Comparison of ENCODE assay signal across 1 cellular context in genomic region chr3:106006001-106006400, GRCh38.
TF ChIP-seq lines count a peak whose summit lies in the region.

No MANE protein-coding gene starts in this region.

TF ChIP-seq in GM23338, 12 proteins besides CTCF, POLR2A, EP300 and RAD21 (continued from another document):
- TF ChIP-seq, protein P1, sequence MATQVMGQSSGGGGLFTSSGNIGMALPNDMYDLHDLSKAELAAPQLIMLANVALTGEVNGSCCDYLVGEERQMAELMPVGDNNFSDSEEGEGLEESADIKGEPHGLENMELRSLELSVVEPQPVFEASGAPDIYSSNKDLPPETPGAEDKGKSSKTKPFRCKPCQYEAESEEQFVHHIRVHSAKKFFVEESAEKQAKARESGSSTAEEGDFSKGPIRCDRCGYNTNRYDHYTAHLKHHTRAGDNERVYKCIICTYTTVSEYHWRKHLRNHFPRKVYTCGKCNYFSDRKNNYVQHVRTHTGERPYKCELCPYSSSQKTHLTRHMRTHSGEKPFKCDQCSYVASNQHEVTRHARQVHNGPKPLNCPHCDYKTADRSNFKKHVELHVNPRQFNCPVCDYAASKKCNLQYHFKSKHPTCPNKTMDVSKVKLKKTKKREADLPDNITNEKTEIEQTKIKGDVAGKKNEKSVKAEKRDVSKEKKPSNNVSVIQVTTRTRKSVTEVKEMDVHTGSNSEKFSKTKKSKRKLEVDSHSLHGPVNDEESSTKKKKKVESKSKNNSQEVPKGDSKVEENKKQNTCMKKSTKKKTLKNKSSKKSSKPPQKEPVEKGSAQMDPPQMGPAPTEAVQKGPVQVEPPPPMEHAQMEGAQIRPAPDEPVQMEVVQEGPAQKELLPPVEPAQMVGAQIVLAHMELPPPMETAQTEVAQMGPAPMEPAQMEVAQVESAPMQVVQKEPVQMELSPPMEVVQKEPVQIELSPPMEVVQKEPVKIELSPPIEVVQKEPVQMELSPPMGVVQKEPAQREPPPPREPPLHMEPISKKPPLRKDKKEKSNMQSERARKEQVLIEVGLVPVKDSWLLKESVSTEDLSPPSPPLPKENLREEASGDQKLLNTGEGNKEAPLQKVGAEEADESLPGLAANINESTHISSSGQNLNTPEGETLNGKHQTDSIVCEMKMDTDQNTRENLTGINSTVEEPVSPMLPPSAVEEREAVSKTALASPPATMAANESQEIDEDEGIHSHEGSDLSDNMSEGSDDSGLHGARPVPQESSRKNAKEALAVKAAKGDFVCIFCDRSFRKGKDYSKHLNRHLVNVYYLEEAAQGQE (IDR thresholded peaks at IDR 0.05; ENCODE audit: unreplicated experiment), result no peak
- TF ChIP-seq POLR2AphosphoS5 (IDR thresholded peaks at IDR 0.05; ENCODE audit: low read depth) (no peak), ZNF114 (CRISPR knock-in tag; IDR thresholded peaks at IDR 0.05) (no peak), ZNF331 (CRISPR knock-in tag; IDR thresholded peaks at IDR 0.05; ENCODE audit: low read depth) (no peak), JUNB (IDR thresholded peaks at IDR 0.05; ENCODE audit: unreplicated experiment) (no peak), EZH2 (IDR thresholded peaks at IDR 0.05; ENCODE audit: low read depth, unreplicated experiment) (no peak)
- TF ChIP-seq, protein P2, sequence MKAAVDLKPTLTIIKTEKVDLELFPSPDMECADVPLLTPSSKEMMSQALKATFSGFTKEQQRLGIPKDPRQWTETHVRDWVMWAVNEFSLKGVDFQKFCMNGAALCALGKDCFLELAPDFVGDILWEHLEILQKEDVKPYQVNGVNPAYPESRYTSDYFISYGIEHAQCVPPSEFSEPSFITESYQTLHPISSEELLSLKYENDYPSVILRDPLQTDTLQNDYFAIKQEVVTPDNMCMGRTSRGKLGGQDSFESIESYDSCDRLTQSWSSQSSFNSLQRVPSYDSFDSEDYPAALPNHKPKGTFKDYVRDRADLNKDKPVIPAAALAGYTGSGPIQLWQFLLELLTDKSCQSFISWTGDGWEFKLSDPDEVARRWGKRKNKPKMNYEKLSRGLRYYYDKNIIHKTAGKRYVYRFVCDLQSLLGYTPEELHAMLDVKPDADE (IDR thresholded peaks at IDR 0.05), result no peak
